ENCODE assay signal across 9 cellular contexts in genomic region chr11:61541568-61541967, GRCh38. TPM values are rescaled to one million over a fixed set of nuclear protein-coding genes. Genes with fewer than 3 reads are reported as not detected.
DNase-seq lines count a peak whose midpoint lies in the region; ATAC-seq and FAIRE-seq lines count a peak whose summit lies in the region.
"Had no signal": no experiment of that assay in that cellular context is flagged by ENCODE, and none has a peak within 500 bp of the region (broad histone marks: within the 10 kb centered on the region; RNA-seq: fewer than 3 reads in every experiment).

No MANE protein-coding gene starts in this region.

- H3K36me3 Mint-ChIP-seq in IgD-negative memory B cell, result peaks cover 1% of the 10 kb centered on the region

- no peaks in the 10 kb centered on the region for H3K36me3 ChIP-seq in aorta (ENCODE audit: control insufficient read depth in 1 of 2, insufficient read depth in 2 of 2, low read length in 1 of 2)

- peaks cover 15% of the 10 kb centered on the region for H3K27me3 Mint-ChIP-seq in IgD-negative memory B cell

- intact Hi-C loops in aorta (cut with DNase I), result no loop called here

- H3K4me3 Mint-ChIP-seq in IgD-negative memory B cell, result peak overlapping the region in 3 of 4 donors; percentile 12 to 39 (median 32)

- no peaks in the 10 kb centered on the region for H3K4me1 ChIP-seq in aorta (ENCODE audit: control insufficient read depth in 1 of 2, insufficient read depth in 2 of 2, low read length in 2 of 2)

- H3K9me3 ChIP-seq in aorta (ENCODE audit: control insufficient read depth, low read length), result no peaks in the 10 kb centered on the region

- peak; percentile 32 for DNase-seq in DMS153 treated with DMSO at 0.1 percent for 48 hours (lab: John Stamatoyannopoulos, UW; ENCODE audit: unreplicated experiment)
- peak; percentile 70 for DNase-seq in RPMI8226
- peak; percentile 81 for DNase-seq in islet precursor cell
- DNase-seq in effector CD8-positive, alpha-beta T cell (lab: John Stamatoyannopoulos, UW), result no peak
- DNase-seq in aorta, result no peak
- no peak for DNase-seq in T-helper 1 cell
- DNase-seq in frontal cortex (ENCODE audit: low spot score in 2 of 2), result no peak

- peaks cover 0 to 5% (median 2%) of the 10 kb centered on the region in 3 donors for H3K4me1 Mint-ChIP-seq in IgD-negative memory B cell

- ATAC-seq in aorta (ENCODE audit: low FRiP score), result no peak

- no peak for FAIRE-seq in frontal cortex (lab: Jason Lieb, UNC)

- no peak overlapping the region for H3K27ac Mint-ChIP-seq in IgD-negative memory B cell

- H3K9me3 Mint-ChIP-seq in IgD-negative memory B cell, result no peaks in the 10 kb centered on the region

- no peak overlapping the region for H3K4me3 ChIP-seq in aorta (ENCODE audit: low read length in 2 of 2)
- H3K4me3 ChIP-seq: SK-N-MC had no signal

- WGBS in aorta, 2 donors, result 56 to 61% methylated on average over 3 of the region's 3 CpGs

- no peaks in the 10 kb centered on the region for H3K27me3 ChIP-seq in aorta (ENCODE audit: control insufficient read depth in 1 of 2, insufficient read depth in 2 of 2, low read length in 1 of 2)

- H3K27ac ChIP-seq in aorta (ENCODE audit: low read depth in 1 of 2, low read length in 2 of 2), result no peak overlapping the region
- H3K27ac ChIP-seq: SK-N-MC had no signal

RNA-seq across cellular contexts. Expression of gene LRRC10B, which starts 33.0 kb away (rescaled TPM):
- not detected for polyA plus RNA-seq in IgD-negative memory B cell
- total RNA-seq in aorta, result 1 to 10 TPM; 1.1 to 2.8 TPM
- polyA plus RNA-seq in aorta, result under 1 TPM in 1 of 2 donors, not detected in 1; 0.13 TPM
- total RNA-seq in frontal cortex, result 2.9 TPM

RNA-seq across cellular contexts. Expression of gene SYT7, which starts 39.3 kb away (rescaled TPM):
- polyA plus RNA-seq in IgD-negative memory B cell, result not detected
- 1 to 10 TPM; 1.0 to 2.3 TPM for total RNA-seq in aorta
- polyA plus RNA-seq in aorta, result under 1 TPM; 0.20 to 0.88 TPM
- total RNA-seq in frontal cortex, result 14.7 TPM

Comparison
In these comparisons a context has a peak if more than half of its experiments do, and no peak if none do; other contexts are left out.
1. DNase-seq: peak in DMS153 treated with DMSO at 0.1 percent for 48 hours (single experiment), RPMI8226 (single experiment) and islet precursor cell (single experiment); none in effector CD8-positive, alpha-beta T cell (single experiment), aorta (0 of 2), T-helper 1 cell (0 of 5) and frontal cortex (0 of 2).